In genomic region chr2:69784228-69784627, GRCh38 we compare ENCODE assay signal across 20 cellular contexts. TPM values are rescaled to one million over a fixed set of nuclear protein-coding genes. Genes with fewer than 3 reads are reported as not detected.
DNase-seq lines count a peak whose midpoint lies in the region; ATAC-seq, FAIRE-seq and TF ChIP-seq lines count a peak whose summit lies in the region.
"Had no signal": no experiment of that assay in that cellular context is flagged by ENCODE, and none has a peak within 500 bp of the region (broad histone marks: within the 10 kb centered on the region; RNA-seq: fewer than 3 reads in every experiment).

No MANE protein-coding gene starts in this region.

- BruUV-seq in Caco-2 (replicated peaks; lab: Mats Ljungman, UMichigan) (no TSS peak), HepG2 (replicated peaks; lab: Mats Ljungman, UMichigan) (no TSS peak)

- H3K9me3 Mint-ChIP-seq in Caco-2 (ENCODE audit: unreplicated experiment), result no peaks in the 10 kb centered on the region
- H3K9me3 Mint-ChIP-seq: CD8-positive, alpha-beta T cell; HFFc6 had no signal

- TF ChIP-seq POLR2A in body of pancreas (IDR thresholded peaks at IDR 0.05) (peak in 1 of 3 donors; percentile 1), HepG2 (IDR thresholded peaks at IDR 0.05; ENCODE audit: insufficient read depth in 1 of 2, low read depth in 2 of 2, low read length in 2 of 2) (no peak)

- H3K36me3 ChIP-seq in Caco-2 (ENCODE audit: control insufficient read depth, insufficient read depth, low read length), result peaks cover 6% of the 10 kb centered on the region
- no peaks in the 10 kb centered on the region for H3K36me3 ChIP-seq in body of pancreas (replicated peaks in 1 of 2; ENCODE audit: insufficient read depth in 1 of 2, low read depth in 2 of 2)
- H3K36me3 ChIP-seq in HepG2 (replicated peaks in 1 of 2; ENCODE audit: control insufficient read depth in 1 of 2, insufficient read depth in 2 of 2, low read length in 2 of 2), result peaks cover 17 to 41% of the 10 kb centered on the region in 2 experiments
- H3K36me3 ChIP-seq in pancreas, result peaks cover 0 to 18% (median 0%) of the 10 kb centered on the region in 3 donors

- no peak for TF ChIP-seq CTCF in Caco-2 (IDR thresholded peaks at IDR 0.05; ENCODE audit: insufficient read depth in 1 of 2, low read depth in 1 of 2, low read length in 1 of 2, severe bottlenecking in 1 of 2, unreplicated experiment in 1 of 2)
- TF ChIP-seq CTCF in body of pancreas (IDR thresholded peaks at IDR 0.05), result no peak
- no peak for TF ChIP-seq CTCF in HepG2 (CRISPR knock-in tag; IDR thresholded peaks at IDR 0.05)
- TF ChIP-seq CTCF in pancreas (IDR thresholded peaks at IDR 0.05), result no peak

- H3K9me3 ChIP-seq in Caco-2 (no peaks in the 10 kb centered on the region), body of pancreas (no peaks in the 10 kb centered on the region), HepG2 (ENCODE audit: low read length) (no peaks in the 10 kb centered on the region), pancreas (no peaks in the 10 kb centered on the region)
- H3K9me3 ChIP-seq: BLaER1 treated with 17β-estradiol and CSF1 and Interleukin-3, amounts not matched to agents 10 nM and 100 nM had no signal

- FAIRE-seq in HepG2 (lab: Jason Lieb, UNC), result no peak
- no peak for FAIRE-seq in pancreas (lab: Jason Lieb, UNC)
- FAIRE-seq: D721Med, G401.6, GM12891, GM18507 had no signal

- no peak overlapping the region for H3K9ac ChIP-seq in HepG2 (ENCODE audit: insufficient read depth, low read depth, low read length)
- H3K9ac ChIP-seq: BLaER1 treated with 17β-estradiol and CSF1 and Interleukin-3, amounts not matched to agents 10 nM and 100 nM had no signal

- DNase-seq in Caco-2, result no peak
- no peak for DNase-seq in body of pancreas
- no peak for DNase-seq in HepG2 (ENCODE audit: low spot score)
- DNase-seq in pancreas, result peak in 1 of 6 donors; percentile 42
- DNase-seq in posterior cingulate gyrus, result no peak
- no peak for DNase-seq in NCI-H1092 (lab: John Stamatoyannopoulos, UW)
- DNase-seq: 8988T; CD8-positive, alpha-beta T cell; GOT3; H7; HFFc6 had no signal

- H3K4me2 ChIP-seq in HepG2 (ENCODE audit: low read depth, low read length), result no peak overlapping the region
- H3K4me2 ChIP-seq: BLaER1 treated with 17β-estradiol and CSF1 and Interleukin-3, amounts not matched to agents 10 nM and 100 nM had no signal

- H3K27ac ChIP-seq in body of pancreas (peak overlapping the region in 3 of 4 donors; percentile 36 to 76 (median 69)), HepG2 (ENCODE audit: extremely low read length, insufficient read depth, low read length) (no peak overlapping the region), pancreas (peak overlapping the region; percentile 1 to 75 (median 44))
- H3K27ac ChIP-seq: BLaER1 treated with 17β-estradiol and CSF1 and Interleukin-3, amounts not matched to agents 10 nM and 100 nM had no signal

- intact Hi-C loops in Caco-2 (cut with micrococcal nuclease; ENCODE audit: unreplicated experiment), result no loop called here
- intact Hi-C loops in body of pancreas (cut with DNase I), result no loop called here
- intact Hi-C loops in HepG2 (cut with micrococcal nuclease; ENCODE audit: unreplicated experiment), result loop anchor here (5.0 kb wide), 1 partner anchor 33 kb away; no protein-coding TSS in a partner anchor
- intact Hi-C loops in pancreas (cut with DNase I), result no loop called here
- intact Hi-C loops in posterior cingulate gyrus (cut with DNase I), result no loop called here

- WGBS in body of pancreas, 2 donors, result 15 to 26% methylated on average over 5 of the region's 5 CpGs
- WGBS in HepG2 (ENCODE audit: low lambda C conversion rate), result 96% methylated on average over 5 of the region's 5 CpGs
- WGBS in pancreas, 2 donors, result 14 to 15% methylated on average over 5 of the region's 5 CpGs

- peaks cover 44% of the 10 kb centered on the region for H3K4me1 Mint-ChIP-seq in Caco-2 (ENCODE audit: low read depth, unreplicated experiment)

- ATAC-seq in body of pancreas (peak; percentile 10), HepG2 (no peak), pancreas (peak in 1 of 4 donors; percentile 20), HG03442 (IDR thresholded peaks at IDR 0.05; ENCODE audit: unreplicated experiment) (no peak), HG03378 (IDR thresholded peaks at IDR 0.05; ENCODE audit: unreplicated experiment) (no peak)
- ATAC-seq: CD8-positive, alpha-beta T cell; HCT116 had no signal

- H3K27me3 ChIP-seq in Caco-2 (replicated peaks; ENCODE audit: control insufficient read depth, insufficient read depth, low read length), result no peaks in the 10 kb centered on the region
- H3K27me3 ChIP-seq in body of pancreas, result no peaks in the 10 kb centered on the region
- H3K27me3 ChIP-seq in HepG2 (ENCODE audit: control insufficient read depth in 1 of 2, insufficient read depth in 2 of 2, low read length in 2 of 2), result no peaks in the 10 kb centered on the region
- H3K27me3 ChIP-seq in pancreas, result no peaks in the 10 kb centered on the region
- H3K27me3 ChIP-seq: BLaER1 treated with 17β-estradiol and CSF1 and Interleukin-3, amounts not matched to agents 10 nM and 100 nM had no signal

- H3K36me3 Mint-ChIP-seq in Caco-2 (ENCODE audit: insufficient read depth, unreplicated experiment), result peaks cover 19% of the 10 kb centered on the region
- H3K36me3 Mint-ChIP-seq: CD8-positive, alpha-beta T cell had no signal

- POLR2A ChIA-PET in Caco-2 (lab: Charles Lee), result no interaction called here
- POLR2A ChIA-PET in HepG2 (lab: Yijun Ruan, JAX), result no interaction called here

- peaks cover 54% of the 10 kb centered on the region for H3K4me1 ChIP-seq in Caco-2
- peaks cover 83% of the 10 kb centered on the region for H3K4me1 ChIP-seq in body of pancreas
- peaks cover 66% of the 10 kb centered on the region for H3K4me1 ChIP-seq in HepG2 (ENCODE audit: insufficient read depth, low read length)
- H3K4me1 ChIP-seq in pancreas, result peaks cover 53 to 76% (median 69%) of the 10 kb centered on the region in 3 donors

- in situ Hi-C loops in HepG2 (cut with HindIII; ENCODE audit: extremely low pct_ligation_motif_present, low pct_unique_long_range_greater_than_20kb), result no loop called here

- peak overlapping the region; percentile 44 for H3K27ac Mint-ChIP-seq in Caco-2 (ENCODE audit: unreplicated experiment)
- H3K27ac Mint-ChIP-seq: B cell; CD8-positive, alpha-beta T cell; HFFc6 had no signal

- no peak overlapping the region for H3K4me3 Mint-ChIP-seq in Caco-2 (ENCODE audit: unreplicated experiment)
- H3K4me3 Mint-ChIP-seq: B cell; CD8-positive, alpha-beta T cell; HFFc6 had no signal

- no peaks in the 10 kb centered on the region for H3K79me2 ChIP-seq in HepG2 (ENCODE audit: insufficient read depth, low read length)

- no peak overlapping the region for H3K4me3 ChIP-seq in Caco-2 (ENCODE audit: low read depth, low read length)
- no peak overlapping the region for H3K4me3 ChIP-seq in body of pancreas
- no peak overlapping the region for H3K4me3 ChIP-seq in HepG2 (replicated peaks in 1 of 3; ENCODE audit: insufficient read depth in 1 of 3, low read depth in 2 of 3, low read length in 3 of 3)
- no peak overlapping the region for H3K4me3 ChIP-seq in pancreas
- H3K4me3 ChIP-seq: BLaER1 treated with 17β-estradiol and CSF1 and Interleukin-3, amounts not matched to agents 10 nM and 100 nM had no signal

- H2AFZ ChIP-seq in HepG2 (ENCODE audit: low read length), result no peak overlapping the region

- CTCF ChIA-PET in Caco-2 (lab: Charles Lee) (no interaction called here), HepG2 (lab: Yijun Ruan, JAX; ENCODE audit: low intra/inter-chr PET ratio, low total read pairs) (no interaction called here)

- no peak for TF ChIP-seq RAD21 in HepG2 (CRISPR knock-in tag; IDR thresholded peaks at IDR 0.05)

- H4K20me1 ChIP-seq in HepG2 (ENCODE audit: insufficient read depth, low read length), result peaks cover 5% of the 10 kb centered on the region; the same call in 1 of the 2 replicates

- H3K27me3 Mint-ChIP-seq in Caco-2 (ENCODE audit: insufficient read depth, unreplicated experiment), result no peaks in the 10 kb centered on the region
- H3K27me3 Mint-ChIP-seq: B cell had no signal

- no peak for TF ChIP-seq EP300 in HepG2 (IDR thresholded peaks at IDR 0.05; ENCODE audit: low read depth in 2 of 2, low read length in 2 of 2)
- TF ChIP-seq EP300 in HepG2 (CRISPR knock-in tag; IDR thresholded peaks at IDR 0.05; ENCODE audit: borderline replicate concordance), result no peak

RNA-seq across cellular contexts. Expression of gene ANXA4, which starts 42.3 kb away (rescaled TPM):
- total RNA-seq in Caco-2 (2022) (90.8 and 92.0 TPM in 2 replicates), body of pancreas (100 to 1,000 TPM; 382 to 399 TPM), HepG2 (2016; rRNA removed; fragmentation: Illumina TruSeq; extraction: Trizol) (155 and 237 TPM in 2 replicates), pancreas (100 to 1,000 TPM; 338 to 762 (median 463) TPM)
- 17.9 and 22.8 TPM in 2 replicates for total RNA-seq in HepG2 (2016; cell fraction: cytosol; rRNA removed; fragmentation: Illumina TruSeq; extraction: Trizol; ENCODE audit: low read depth)
- 161 and 233 TPM in 2 replicates for total RNA-seq in HepG2 (2016; cell fraction: insoluble cytoplasmic fraction; rRNA removed; fragmentation: Illumina TruSeq; extraction: Trizol)
- total RNA-seq in HepG2 (2016; cell fraction: membrane; rRNA removed; fragmentation: Illumina TruSeq; extraction: Trizol), result 40.1 and 41.9 TPM in 2 replicates
- 65.6 and 74.7 TPM in 2 replicates for total RNA-seq in HepG2 (2016; cell fraction: nucleus; rRNA removed; fragmentation: Illumina TruSeq; extraction: Trizol)
- polyA plus RNA-seq in HepG2 (2011; rRNA removed) (147 and 168 TPM in 2 replicates), pancreas (100 to 1,000 TPM; 215 to 540 TPM)
- 87.5 and 190 TPM in 2 replicates for polyA plus RNA-seq in HepG2 (2011; cell fraction: cytosol; rRNA removed)
- 143 and 171 TPM in 2 replicates for polyA plus RNA-seq in HepG2 (2011; cell fraction: nucleus; rRNA removed)
- polyA plus RNA-seq in HepG2 (2012), result 61.9 and 99.0 TPM in 2 replicates
- 31.6 and 32.5 TPM in 2 replicates for polyA plus RNA-seq in HepG2 (2016; cell fraction: cytosol; fragmentation: Illumina TruSeq; extraction: Trizol; ENCODE audit: low read depth)
- 346 and 367 TPM in 2 replicates for polyA plus RNA-seq in HepG2 (2016; cell fraction: insoluble cytoplasmic fraction; fragmentation: Illumina TruSeq; extraction: Trizol; ENCODE audit: low read depth)
- 39.4 and 42.7 TPM in 2 replicates for polyA plus RNA-seq in HepG2 (2016; cell fraction: membrane; fragmentation: Illumina TruSeq; extraction: Trizol; ENCODE audit: low read depth)
- 146 and 162 TPM in 2 replicates for polyA plus RNA-seq in HepG2 (2016; cell fraction: nucleus; fragmentation: Illumina TruSeq; extraction: Trizol; ENCODE audit: insufficient read depth, low read depth)
- 48.3 and 195 TPM in 2 replicates for polyA minus RNA-seq in HepG2 (2011; rRNA and poly(A)+ RNA removed; ENCODE audit: low replicate concordance)
- 90.7 and 108 TPM in 2 replicates for polyA minus RNA-seq in HepG2 (2011; cell fraction: cytosol; rRNA and poly(A)+ RNA removed)
- 70.5 and 74.0 TPM in 2 replicates for polyA minus RNA-seq in HepG2 (2011; cell fraction: nucleus; rRNA and poly(A)+ RNA removed)

RNA-seq across cellular contexts. Expression of gene GMCL1, which starts 45.2 kb away (rescaled TPM):
- 13.8 and 17.5 TPM in 2 replicates for total RNA-seq in Caco-2 (2022)
- total RNA-seq in body of pancreas, result 10 to 100 TPM; 16.1 to 31.6 TPM
- total RNA-seq in HepG2 (2016; rRNA removed; fragmentation: Illumina TruSeq; extraction: Trizol), result 18.7 and 24.0 TPM in 2 replicates
- 4.9 and 5.0 TPM in 2 replicates for total RNA-seq in HepG2 (2016; cell fraction: cytosol; rRNA removed; fragmentation: Illumina TruSeq; extraction: Trizol; ENCODE audit: low read depth)
- 19.7 and 21.7 TPM in 2 replicates for total RNA-seq in HepG2 (2016; cell fraction: insoluble cytoplasmic fraction; rRNA removed; fragmentation: Illumina TruSeq; extraction: Trizol)
- 16.6 and 19.2 TPM in 2 replicates for total RNA-seq in HepG2 (2016; cell fraction: membrane; rRNA removed; fragmentation: Illumina TruSeq; extraction: Trizol)
- 19.6 and 26.0 TPM in 2 replicates for total RNA-seq in HepG2 (2016; cell fraction: nucleus; rRNA removed; fragmentation: Illumina TruSeq; extraction: Trizol)
- 13.3 and 24.0 TPM in 2 replicates for polyA plus RNA-seq in HepG2 (2011; rRNA removed)
- polyA plus RNA-seq in HepG2 (2011; cell fraction: cytosol; rRNA removed), result 6.6 and 11.0 TPM in 2 replicates
- polyA plus RNA-seq in HepG2 (2011; cell fraction: nucleus; rRNA removed), result 6.5 and 10.4 TPM in 2 replicates
- polyA plus RNA-seq in HepG2 (2012), result 13.2 and 20.8 TPM in 2 replicates
- polyA plus RNA-seq in HepG2 (2016; cell fraction: cytosol; fragmentation: Illumina TruSeq; extraction: Trizol; ENCODE audit: low read depth), result 3.7 and 4.0 TPM in 2 replicates
- polyA plus RNA-seq in HepG2 (2016; cell fraction: insoluble cytoplasmic fraction; fragmentation: Illumina TruSeq; extraction: Trizol; ENCODE audit: low read depth), result 28.8 and 30.2 TPM in 2 replicates
- polyA plus RNA-seq in HepG2 (2016; cell fraction: membrane; fragmentation: Illumina TruSeq; extraction: Trizol; ENCODE audit: low read depth), result 15.5 and 15.6 TPM in 2 replicates
- 30.9 and 40.5 TPM in 2 replicates for polyA plus RNA-seq in HepG2 (2016; cell fraction: nucleus; fragmentation: Illumina TruSeq; extraction: Trizol; ENCODE audit: insufficient read depth, low read depth)
- 3.9 and 9.7 TPM in 2 replicates for polyA minus RNA-seq in HepG2 (2011; rRNA and poly(A)+ RNA removed; ENCODE audit: low replicate concordance)
- polyA minus RNA-seq in HepG2 (2011; cell fraction: cytosol; rRNA and poly(A)+ RNA removed), result 10.1 and 12.1 TPM in 2 replicates
- 15.8 and 18.9 TPM in 2 replicates for polyA minus RNA-seq in HepG2 (2011; cell fraction: nucleus; rRNA and poly(A)+ RNA removed)
- total RNA-seq in pancreas, result 10 to 100 TPM in 2 of 6 donors, 1 to 10 TPM in 4; 9.2 to 15.4 (median 9.4) TPM
- 10 to 100 TPM in 1 of 2 donors, 1 to 10 TPM in 1; 7.6 to 12.9 TPM for polyA plus RNA-seq in pancreas
